ENCODE assay signal across 34 cellular contexts in the genomic region with DNA sequence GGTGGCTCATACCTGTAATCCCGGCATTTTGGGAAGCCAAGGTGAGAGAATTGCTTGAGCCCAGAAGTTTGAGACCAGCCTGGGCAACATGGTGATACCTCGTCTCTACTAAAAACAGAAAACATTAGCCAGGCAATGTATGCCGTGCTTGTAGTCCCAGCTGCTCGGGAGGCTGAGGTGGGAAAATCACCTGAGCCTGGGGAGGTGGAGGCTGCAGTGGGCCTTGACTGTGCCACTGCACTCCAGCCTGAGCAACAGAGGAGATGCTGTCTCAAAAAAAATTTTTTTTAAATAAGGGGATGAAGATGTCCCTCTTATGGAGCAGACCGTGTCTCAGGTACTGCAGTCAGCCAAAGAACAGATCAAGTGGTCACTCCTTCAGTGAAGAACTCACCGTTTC. TPM values are rescaled to one million over a fixed set of nuclear protein-coding genes. Genes with fewer than 3 reads are reported as not detected.
"Had no signal": no experiment of that assay in that cellular context is flagged by ENCODE, and none has a peak within 500 bp of the region (broad histone marks: within the 10 kb centered on the region; RNA-seq: fewer than 3 reads in every experiment).

No MANE protein-coding gene starts in this region.

- H3K4me2 ChIP-seq: smooth muscle cell had no signal

- H3K27ac Mint-ChIP-seq: immature natural killer cell; nephron; progenitor cell of endocrine pancreas; stimulated activated memory B cell treated with anti-CD40 and anti-IgM and Interleukin-4, amounts not matched to agents 10 μg/mL and 1 μg/mL and 100 μg/mL, for 72 hours; stimulated activated naive CD8-positive, alpha-beta T cell treated with anti-CD3 and anti-CD28 coated beads, Interleukin-15, amount 100 ng/mL, for 72 hours; type B pancreatic cell had no signal

- H3K36me3 ChIP-seq: left ventricle myocardium inferior, right atrium auricular region, right lobe of liver, tibial nerve, uterus had no signal

- H2AFZ ChIP-seq: parathyroid adenoma had no signal

- H3K9me3 Mint-ChIP-seq: immature natural killer cell; naive thymus-derived CD8-positive, alpha-beta T cell; stimulated activated memory B cell treated with anti-CD40 and anti-IgM and Interleukin-4, amounts not matched to agents 10 μg/mL and 1 μg/mL and 100 μg/mL, for 72 hours; stimulated activated naive CD8-positive, alpha-beta T cell treated with anti-CD3 and anti-CD28 coated beads, Interleukin-15, amount 100 ng/mL, for 72 hours had no signal

- H3K79me2 ChIP-seq: parathyroid adenoma had no signal

- H3K9me3 ChIP-seq: left ventricle myocardium inferior, right atrium auricular region, right lobe of liver, tibial nerve, uterus had no signal

- H3K4me3 Mint-ChIP-seq: immature natural killer cell; naive thymus-derived CD8-positive, alpha-beta T cell; nephron; neural crest cell; stimulated activated memory B cell treated with anti-CD40 and anti-IgM and Interleukin-4, amounts not matched to agents 10 μg/mL and 1 μg/mL and 100 μg/mL, for 72 hours; stimulated activated naive CD8-positive, alpha-beta T cell treated with anti-CD3 and anti-CD28 coated beads, Interleukin-15, amount 100 ng/mL, for 72 hours; type B pancreatic cell had no signal

- H3K4me1 ChIP-seq: left ventricle myocardium inferior, parathyroid adenoma, right atrium auricular region, tibial nerve, uterus had no signal

- H3K27ac ChIP-seq: left ventricle myocardium inferior, parathyroid adenoma, right atrium auricular region, right lobe of liver, tibial nerve, uterus had no signal

- H3K27me3 Mint-ChIP-seq: progenitor cell of endocrine pancreas had no signal

- H3K36me3 Mint-ChIP-seq: immature natural killer cell; naive thymus-derived CD8-positive, alpha-beta T cell; stimulated activated memory B cell treated with anti-CD40 and anti-IgM and Interleukin-4, amounts not matched to agents 10 μg/mL and 1 μg/mL and 100 μg/mL, for 72 hours; type B pancreatic cell had no signal

- DNase-seq: hypothalamus; immature natural killer cell; kidney; left colon; left ventricle myocardium inferior; naive thymus-derived CD8-positive, alpha-beta T cell; nucleus accumbens; right lobe of liver; stimulated activated CD4-positive, alpha-beta T cell treated with anti-CD3 and anti-CD28 coated beads, Interleukin-1b, Interleukin-23, amount 100 ng/mL, for 48 hours; stimulated activated CD4-positive, alpha-beta T cell treated with anti-CD3 and anti-CD28 coated beads, Interleukin-2, amount 100 ng/mL, for 48 hours; stimulated activated CD4-positive, alpha-beta T cell treated with anti-CD3 and anti-CD28 coated beads, Interleukin-4, amount 100 ng/mL, for 4 hours; stimulated activated CD8-positive, alpha-beta memory T cell treated with anti-CD3 and anti-CD28 coated beads, Interleukin-4, amount 100 ng/mL, for 48 hours; stimulated activated naive CD4-positive, alpha-beta T cell treated with Interleukin-2 at 50 U/mL for 16 hours; stimulated activated naive CD8-positive, alpha-beta T cell treated with anti-CD3 and anti-CD28 coated beads, Interleukin-15, amount 100 ng/mL, for 72 hours; substantia nigra; uterus had no signal

- H3K4me3 ChIP-seq: left ventricle myocardium inferior, lung, right atrium auricular region, right lobe of liver, smooth muscle cell, tibial nerve, uterus had no signal

- H3K4me1 Mint-ChIP-seq: nephron; neural crest cell; stimulated activated memory B cell treated with anti-CD40 and anti-IgM and Interleukin-4, amounts not matched to agents 10 μg/mL and 1 μg/mL and 100 μg/mL, for 72 hours had no signal

RNA-seq across cellular contexts. Expression of a gene that starts 13.5 kb away (rescaled TPM):
- total RNA-seq: kidney; left colon; left ventricle myocardium inferior; lower leg skin; lung; mucosa of gallbladder; naive thymus-derived CD8-positive, alpha-beta T cell; neural crest cell; osteoblast; progenitor cell of endocrine pancreas; pulmonary artery endothelial cell; renal cortical epithelial cell; right atrium auricular region; right lobe of liver; skeletal muscle tissue; smooth muscle cell; temporal lobe; tibial nerve; ureter had no signal

RNA-seq across cellular contexts. Expression of a gene that starts 20.6 kb away (rescaled TPM):
- total RNA-seq: kidney; left colon; left ventricle myocardium inferior; lower leg skin; lung; mucosa of gallbladder; naive thymus-derived CD8-positive, alpha-beta T cell; neural crest cell; osteoblast; progenitor cell of endocrine pancreas; pulmonary artery endothelial cell; renal cortical epithelial cell; right atrium auricular region; right lobe of liver; skeletal muscle tissue; smooth muscle cell; temporal lobe; tibial nerve; ureter; uterus had no signal

RNA-seq across cellular contexts. Expression of a gene that starts 47.8 kb away (rescaled TPM):
- total RNA-seq: left colon, left ventricle myocardium inferior, lower leg skin, lung, mucosa of gallbladder, neural crest cell, progenitor cell of endocrine pancreas, pulmonary artery endothelial cell, renal cortical epithelial cell, right atrium auricular region, right lobe of liver, skeletal muscle tissue, smooth muscle cell, temporal lobe, tibial nerve, ureter, uterus had no signal
